Comparison of ENCODE assay signal across 9 cellular contexts in genomic region chr7:34759477-34760125, GRCh38.
DNase-seq lines count a peak whose midpoint lies in the region; ATAC-seq and TF ChIP-seq lines count a peak whose summit lies in the region.
"Had no signal": no experiment of that assay in that cellular context is flagged by ENCODE, and none has a peak within 500 bp of the region (broad histone marks: within the 10 kb centered on the region; RNA-seq: fewer than 3 reads in every experiment).

No MANE protein-coding gene starts in this region.

- H3K27ac ChIP-seq in heart right ventricle = no peak overlapping the region
- H3K27ac ChIP-seq: BLaER1 had no signal

- peaks cover 15% of the 10 kb centered on the region for H3K4me1 Mint-ChIP-seq in type B pancreatic cell (ENCODE audit: unreplicated experiment)
- no peaks in the 10 kb centered on the region for H3K4me1 Mint-ChIP-seq in activated naive CD4-positive, alpha-beta T cell treated with anti-CD3 and anti-CD28 coated beads for 36 hours (ENCODE audit: low read depth)

- no peaks in the 10 kb centered on the region for H3K27me3 Mint-ChIP-seq in type B pancreatic cell
- peaks cover 18% of the 10 kb centered on the region for H3K27me3 Mint-ChIP-seq in activated naive CD4-positive, alpha-beta T cell treated with anti-CD3 and anti-CD28 coated beads for 36 hours (ENCODE audit: low read depth)

- H3K36me3 ChIP-seq in heart right ventricle = no peaks in the 10 kb centered on the region
- H3K36me3 ChIP-seq: BLaER1 had no signal

- H3K4me1 ChIP-seq in heart right ventricle = no peaks in the 10 kb centered on the region
- H3K4me1 ChIP-seq: BLaER1 had no signal

- H3K4me3 ChIP-seq in heart right ventricle = no peak overlapping the region
- H3K4me3 ChIP-seq: BLaER1 had no signal

- H3K9me3 ChIP-seq in heart right ventricle = no peaks in the 10 kb centered on the region
- H3K9me3 ChIP-seq: BLaER1 had no signal

- H3K27me3 ChIP-seq in heart right ventricle = no peaks in the 10 kb centered on the region
- H3K27me3 ChIP-seq: BLaER1 had no signal

- ATAC-seq in heart right ventricle = peak in 3 of 8 donors; percentile 39 to 60 (median 57)

- H3K4me3 Mint-ChIP-seq in type B pancreatic cell = peak overlapping the region; percentile 8
- no peak overlapping the region for H3K4me3 Mint-ChIP-seq in activated naive CD4-positive, alpha-beta T cell treated with anti-CD3 and anti-CD28 coated beads for 36 hours

- no peaks in the 10 kb centered on the region for H3K36me3 Mint-ChIP-seq in type B pancreatic cell
- H3K36me3 Mint-ChIP-seq in activated naive CD4-positive, alpha-beta T cell treated with anti-CD3 and anti-CD28 coated beads for 36 hours (ENCODE audit: low read depth) = no peaks in the 10 kb centered on the region

- intact Hi-C loops in heart right ventricle (cut with DNase I) = no loop called here
- intact Hi-C loops in activated naive CD4-positive, alpha-beta T cell treated with anti-CD3 and anti-CD28 coated beads for 36 hours (cut with micrococcal nuclease) = loop anchor here (2.0 to 10.0 kb wide), 2 partner anchors 165 to 277 kb away; partner anchors contain the start of gene DPY19L1

- 73 to 75% methylated on average over 3 of the region's 3 CpGs for WGBS in heart right ventricle, 2 donors

- peak in 8 of 9 donors; percentile 25 to 60 (median 53) for TF ChIP-seq CTCF in heart right ventricle (IDR thresholded peaks at IDR 0.05)
- peak; percentile 73 for TF ChIP-seq CTCF in type B pancreatic cell (conservative IDR thresholded peaks at IDR 0.05)

- H3K27ac Mint-ChIP-seq in type B pancreatic cell = peak overlapping the region; percentile 51
- H3K27ac Mint-ChIP-seq in activated naive CD4-positive, alpha-beta T cell treated with anti-CD3 and anti-CD28 coated beads for 36 hours = no peak overlapping the region

- peak; percentile 61 for DNase-seq in NCI-H1105 treated with DMSO at 0.1 percent for 48 hours (lab: John Stamatoyannopoulos, UW)
- no peak for DNase-seq in NCI-H1105 (lab: John Stamatoyannopoulos, UW)
- peak; percentile 13 for DNase-seq in HuH-7.5 (ENCODE audit: low spot score)
- peak; percentile 34 for DNase-seq in SK-N-DZ (ENCODE audit: low spot score)
- no peak for DNase-seq in heart right ventricle
- DNase-seq in type B pancreatic cell (ENCODE audit: extremely low spot score, unreplicated experiment) = no peak
- DNase-seq in activated naive CD4-positive, alpha-beta T cell treated with anti-CD3 and anti-CD28 coated beads for 36 hours = no peak
- no peak for DNase-seq in activated CD4-positive, alpha-beta T cell treated with anti-CD3 and anti-CD28 coated beads, Interleukin-2, amount 50 U/mL, for 4 hours

- CTCF ChIA-PET in activated naive CD4-positive, alpha-beta T cell treated with anti-CD3 and anti-CD28 coated beads for 36 hours (lab: Charles Lee) = no interaction called here

- no peaks in the 10 kb centered on the region for H3K9me3 Mint-ChIP-seq in type B pancreatic cell
- H3K9me3 Mint-ChIP-seq in activated naive CD4-positive, alpha-beta T cell treated with anti-CD3 and anti-CD28 coated beads for 36 hours = no peaks in the 10 kb centered on the region

Comparison
In these comparisons a context has a peak if more than half of its experiments do, and no peak if none do; other contexts are left out.
1. DNase-seq: peak in NCI-H1105 treated with DMSO at 0.1 percent for 48 hours (single experiment), HuH-7.5 (single experiment) and SK-N-DZ (single experiment); none in NCI-H1105 (single experiment), heart right ventricle (0 of 2), type B pancreatic cell (single experiment), activated naive CD4-positive, alpha-beta T cell treated with anti-CD3 and anti-CD28 coated beads for 36 hours (single experiment) and activated CD4-positive, alpha-beta T cell treated with anti-CD3 and anti-CD28 coated beads, Interleukin-2, amount 50 U/mL, for 4 hours (0 of 2).